ENCODE assay signal across 8 cellular contexts in genomic region chr20:46057856-46058655, GRCh38. TPM values are rescaled to one million over a fixed set of nuclear protein-coding genes. Genes with fewer than 3 reads are reported as not detected.
DNase-seq lines count a peak whose midpoint lies in the region; ATAC-seq, FAIRE-seq and TF ChIP-seq lines count a peak whose summit lies in the region.

No MANE protein-coding gene starts in this region.

- no peak overlapping the region for H3K9ac ChIP-seq in keratinocyte (ENCODE audit: control insufficient read depth, extremely low read depth, insufficient read depth, low read length)

- peak overlapping the region in 2 of 3 donors; percentile 36 to 52 for H3K4me3 ChIP-seq in breast epithelium
- peak overlapping the region in 2 of 3 experiments; percentile 18 to 54 for H3K4me3 ChIP-seq in keratinocyte (ENCODE audit: control insufficient read depth in 2 of 3, extremely low read depth in 1 of 3, insufficient read depth in 2 of 3, low read depth in 1 of 3, low read length in 3 of 3)
- peak overlapping the region; percentile 17 to 39 (median 26) for H3K4me3 ChIP-seq in stomach

- POLR2A ChIA-PET in MCF 10A (lab: Yijun Ruan, JAX) = interaction anchor here (1.3 kb wide), 1 partner anchor 15 kb away, joined by 3 read pairs; no protein-coding TSS in a partner anchor

- H3K36me3 ChIP-seq in breast epithelium (peaks cover 13% of the 10 kb centered on the region), keratinocyte (ENCODE audit: control insufficient read depth in 2 of 2, extremely low read depth in 1 of 2, insufficient read depth in 2 of 2, low read length in 2 of 2) (peaks cover 12 to 13% of the 10 kb centered on the region in 2 experiments), stomach (peaks cover 18 to 37% (median 34%) of the 10 kb centered on the region in 4 donors)

- no peak overlapping the region for H3K27ac ChIP-seq in breast epithelium
- H3K27ac ChIP-seq in keratinocyte (ENCODE audit: control insufficient read depth, insufficient read depth, low read length) = no peak overlapping the region
- H3K27ac ChIP-seq in stomach = peak overlapping the region in 1 of 5 donors; percentile 26

- H3K27me3 ChIP-seq in breast epithelium (no peaks in the 10 kb centered on the region), keratinocyte (ENCODE audit: control insufficient read depth, extremely low read depth, insufficient read depth, low read length) (peaks cover 37% of the 10 kb centered on the region), stomach (peaks cover 0 to 44% (median 16%) of the 10 kb centered on the region in 3 donors)

- H3K9me1 ChIP-seq in keratinocyte (ENCODE audit: control insufficient read depth, extremely low read depth, insufficient read depth, low read length) = peaks cover 2% of the 10 kb centered on the region

- CTCF ChIA-PET in MCF 10A (lab: Yijun Ruan, JAX) = interaction anchor here (0.6 to 1.1 kb wide), 2 partner anchors 15 to 91 kb away, joined by 3 read pairs; no protein-coding TSS in a partner anchor

- intact Hi-C loops in breast epithelium (cut with DNase I; ENCODE audit: low total_unique reads) (no loop called here), MCF 10A (cut with micrococcal nuclease) (no loop called here), stomach (cut with DNase I; ENCODE audit: low total_unique reads) (no loop called here)

- H2AFZ ChIP-seq in keratinocyte (ENCODE audit: control insufficient read depth, low read length) = no peak overlapping the region

- TF ChIP-seq EP300 in stomach (IDR thresholded peaks at IDR 0.05) = no peak

- ATAC-seq in HG03095 (IDR thresholded peaks at IDR 0.05; ENCODE audit: unreplicated experiment) = no peak
- no peak for ATAC-seq in GM18520 (IDR thresholded peaks at IDR 0.05; ENCODE audit: unreplicated experiment)

- peaks cover 0 to 8% of the 10 kb centered on the region in 2 donors for H3K4me1 ChIP-seq in breast epithelium
- H3K4me1 ChIP-seq in keratinocyte (ENCODE audit: control insufficient read depth, extremely low read depth, insufficient read depth, low read length) = no peaks in the 10 kb centered on the region
- peaks cover 19 to 46% (median 30%) of the 10 kb centered on the region in 4 donors for H3K4me1 ChIP-seq in stomach

- H3K4me3 Mint-ChIP-seq in MCF 10A (ENCODE audit: unreplicated experiment) = no peak overlapping the region
- peak overlapping the region; percentile 60 for H3K4me3 Mint-ChIP-seq in chondrocyte (ENCODE audit: unreplicated experiment)

- H3K27me3 Mint-ChIP-seq in MCF 10A (ENCODE audit: insufficient read depth, unreplicated experiment) (peaks cover 12% of the 10 kb centered on the region), chondrocyte (ENCODE audit: low read depth) (peaks cover 22% of the 10 kb centered on the region)

- TF ChIP-seq CTCF in breast epithelium (IDR thresholded peaks at IDR 0.05) (no peak), MCF 10A (IDR thresholded peaks at IDR 0.05; ENCODE audit: unreplicated experiment) (no peak), chondrocyte (IDR thresholded peaks at IDR 0.05) (peak; percentile 71), keratinocyte (optimal IDR thresholded peaks at IDR 0.05 in 1 of 3, IDR thresholded peaks at IDR 0.05 in 1 of 3, conservative IDR thresholded peaks at IDR 0.05 in 1 of 3; ENCODE audit: extremely low read depth in 1 of 3, insufficient read depth in 2 of 3, low read length in 3 of 3) (peak; percentile 36 to 61 (median 42)), stomach (IDR thresholded peaks at IDR 0.05) (peak in 1 of 7 experiments; percentile 14)

- H4K20me1 ChIP-seq in keratinocyte (ENCODE audit: control insufficient read depth, extremely low read depth, insufficient read depth, low read length) = peaks cover 6% of the 10 kb centered on the region

- 7 to 11% (median 10%) methylated on average over 39 to 72 of the region's 72 CpGs for WGBS in stomach, 5 donors

- no peak overlapping the region for H3K27ac Mint-ChIP-seq in MCF 10A (ENCODE audit: low read depth, unreplicated experiment)
- no peak overlapping the region for H3K27ac Mint-ChIP-seq in chondrocyte (ENCODE audit: unreplicated experiment)

- H3K4me2 ChIP-seq in keratinocyte (ENCODE audit: control insufficient read depth, extremely low read depth, insufficient read depth, low read depth, low read length) = peak overlapping the region; percentile 78

- H3K9me3 ChIP-seq in breast epithelium (no peaks in the 10 kb centered on the region), keratinocyte (ENCODE audit: control insufficient read depth, low read depth, low read length) (no peaks in the 10 kb centered on the region), stomach (no peaks in the 10 kb centered on the region)

- H3K36me3 Mint-ChIP-seq in MCF 10A (ENCODE audit: insufficient read depth, unreplicated experiment) (peaks cover 30% of the 10 kb centered on the region), chondrocyte (ENCODE audit: low read depth) (peaks cover 27% of the 10 kb centered on the region)

- no peak for DNase-seq in breast epithelium (ENCODE audit: low spot score in 2 of 2)
- DNase-seq in MCF 10A (ENCODE audit: unreplicated experiment) = no peak
- no peak for DNase-seq in chondrocyte (ENCODE audit: low spot score)
- DNase-seq in keratinocyte (ENCODE audit: low read depth, low spot score) = no peak
- DNase-seq in stomach = peak; percentile 35
- DNase-seq in SHP77 treated with DMSO at 0.1 percent for 48 hours (lab: John Stamatoyannopoulos, UW) = no peak

- BruUV-seq in MCF 10A (replicated peaks; lab: Mats Ljungman, UMichigan) = no TSS peak

- no peaks in the 10 kb centered on the region for H3K79me2 ChIP-seq in keratinocyte (ENCODE audit: control insufficient read depth, insufficient read depth, low read length)

- H3K4me1 Mint-ChIP-seq in MCF 10A (ENCODE audit: insufficient read depth, unreplicated experiment) (no peaks in the 10 kb centered on the region), chondrocyte (ENCODE audit: low read depth) (peaks cover 20% of the 10 kb centered on the region)

- dilution Hi-C loops in keratinocyte (cut with MboI; ENCODE audit: extremely low pct_ligation_motif_present, low sequenced_read_pairs) = no loop called here

- H3K9me3 Mint-ChIP-seq in MCF 10A (ENCODE audit: unreplicated experiment) (no peaks in the 10 kb centered on the region), chondrocyte (ENCODE audit: low read depth) (no peaks in the 10 kb centered on the region)

- TF ChIP-seq POLR2A in breast epithelium (IDR thresholded peaks at IDR 0.05) (no peak), stomach (IDR thresholded peaks at IDR 0.05) (no peak)

- FAIRE-seq in keratinocyte (lab: Jason Lieb, UNC) = no peak

RNA-seq across cellular contexts. Expression of gene SLC12A5, which starts 29.0 kb away (rescaled TPM):
- under 1 TPM in 1 of 3 donors, not detected in 2; 0.33 TPM for total RNA-seq in breast epithelium
- total RNA-seq in MCF 10A (2022) = 0.75 and 0.98 TPM in 2 replicates
- 0.89 to 2.1 TPM (median 1.9 TPM) in 3 replicates for total RNA-seq in chondrocyte
- polyA plus RNA-seq in keratinocyte = 0.42 to 1.0 TPM in 2 of 3 replicates, not detected in the other
- polyA plus RNA-seq in keratinocyte (2011; ENCODE audit: low read depth) = not detected
- polyA plus RNA-seq in keratinocyte (2011; cell fraction: cytosol; rRNA removed) = 1.2 and 1.7 TPM in 2 replicates
- polyA plus RNA-seq in keratinocyte (2011; cell fraction: nucleus; rRNA removed) = 0.27 and 0.84 TPM in 2 replicates
- polyA plus RNA-seq in keratinocyte (2012; ENCODE audit: low replicate concordance) = 2.0 TPM in 1 of 2 replicates, not detected in the other
- 0.29 TPM in 1 of 3 replicates, not detected in the others for polyA minus RNA-seq in keratinocyte
- polyA minus RNA-seq in keratinocyte (2011; cell fraction: cytosol; rRNA and poly(A)+ RNA removed) = not detected
- 0.93 TPM in 1 of 2 replicates, not detected in the other for polyA minus RNA-seq in keratinocyte (2011; cell fraction: nucleus; rRNA and poly(A)+ RNA removed)
- 1 to 10 TPM in 1 of 5 donors, not detected in 4; 1.3 TPM for total RNA-seq in stomach
- 1 to 10 TPM in 2 of 3 donors, under 1 TPM in 1; 0.93 to 6.2 (median 5.5) TPM for polyA plus RNA-seq in stomach

RNA-seq across cellular contexts. Expression of gene NCOA5, which starts 31.7 kb away (rescaled TPM):
- total RNA-seq in breast epithelium (10 to 100 TPM; 30.1 to 59.7 (median 36.1) TPM), MCF 10A (2022) (26.0 and 31.2 TPM in 2 replicates), chondrocyte (25.1 to 27.3 TPM (median 26.2 TPM) in 3 replicates), stomach (10 to 100 TPM in 2 of 5 donors, 1 to 10 TPM in 3; 4.3 to 58.9 (median 9.5) TPM)
- polyA plus RNA-seq in keratinocyte (12.8 to 23.9 TPM (median 17.6 TPM) in 3 replicates), stomach (10 to 100 TPM; 11.2 to 17.7 (median 11.6) TPM)
- 18.1 TPM for polyA plus RNA-seq in keratinocyte (2011; ENCODE audit: low read depth)
- polyA plus RNA-seq in keratinocyte (2011; cell fraction: cytosol; rRNA removed) = 12.5 and 14.2 TPM in 2 replicates
- polyA plus RNA-seq in keratinocyte (2011; cell fraction: nucleus; rRNA removed) = 22.3 and 25.7 TPM in 2 replicates
- 10.2 and 20.7 TPM in 2 replicates for polyA plus RNA-seq in keratinocyte (2012; ENCODE audit: low replicate concordance)
- 13.2 to 19.3 TPM (median 19.2 TPM) in 3 replicates for polyA minus RNA-seq in keratinocyte
- polyA minus RNA-seq in keratinocyte (2011; cell fraction: cytosol; rRNA and poly(A)+ RNA removed) = 11.9 TPM
- polyA minus RNA-seq in keratinocyte (2011; cell fraction: nucleus; rRNA and poly(A)+ RNA removed) = 10.2 and 15.5 TPM in 2 replicates

RNA-seq across cellular contexts. Expression of gene MMP9, which starts 49.3 kb away (rescaled TPM):
- total RNA-seq in breast epithelium (1 to 10 TPM in 2 of 3 donors, under 1 TPM in 1; 0.98 to 7.8 (median 5.9) TPM), MCF 10A (2022) (0.12 TPM in 1 of 2 replicates, not detected in the other), chondrocyte (2.1 to 2.2 TPM in 2 of 3 replicates, not detected in the other), stomach (1 to 10 TPM in 2 of 5 donors, not detected in 3; 1.3 to 5.1 TPM)
- polyA plus RNA-seq in keratinocyte (0.18 to 1.1 TPM (median 0.68 TPM) in 3 replicates), stomach (1 to 10 TPM in 2 of 3 donors, under 1 TPM in 1; 0.31 to 1.9 (median 1.2) TPM)
- polyA plus RNA-seq in keratinocyte (2011; ENCODE audit: low read depth) = 0.19 TPM
- polyA plus RNA-seq in keratinocyte (2011; cell fraction: cytosol; rRNA removed) = 0.11 and 0.26 TPM in 2 replicates
- 0.75 and 1.3 TPM in 2 replicates for polyA plus RNA-seq in keratinocyte (2011; cell fraction: nucleus; rRNA removed)
- 0.30 and 3.1 TPM in 2 replicates for polyA plus RNA-seq in keratinocyte (2012; ENCODE audit: low replicate concordance)
- 0.06 to 1.7 TPM (median 0.40 TPM) in 3 replicates for polyA minus RNA-seq in keratinocyte
- polyA minus RNA-seq in keratinocyte (2011; cell fraction: cytosol; rRNA and poly(A)+ RNA removed) = 1.2 TPM
- polyA minus RNA-seq in keratinocyte (2011; cell fraction: nucleus; rRNA and poly(A)+ RNA removed) = 0.85 and 1.4 TPM in 2 replicates

Comparison
In these comparisons a context has a peak if more than half of its experiments do, and no peak if none do; other contexts are left out.
1. CTCF ChIP-seq: peak in chondrocyte (single experiment) and keratinocyte (3 of 3); none in breast epithelium (0 of 3) and MCF 10A (single experiment).
2. Peak in every context shown above with its lines, with median percentiles within 50 percentile points of each other: H3K4me3 ChIP-seq.